ENCODE assay signal across 8 cellular contexts in the genomic region with DNA sequence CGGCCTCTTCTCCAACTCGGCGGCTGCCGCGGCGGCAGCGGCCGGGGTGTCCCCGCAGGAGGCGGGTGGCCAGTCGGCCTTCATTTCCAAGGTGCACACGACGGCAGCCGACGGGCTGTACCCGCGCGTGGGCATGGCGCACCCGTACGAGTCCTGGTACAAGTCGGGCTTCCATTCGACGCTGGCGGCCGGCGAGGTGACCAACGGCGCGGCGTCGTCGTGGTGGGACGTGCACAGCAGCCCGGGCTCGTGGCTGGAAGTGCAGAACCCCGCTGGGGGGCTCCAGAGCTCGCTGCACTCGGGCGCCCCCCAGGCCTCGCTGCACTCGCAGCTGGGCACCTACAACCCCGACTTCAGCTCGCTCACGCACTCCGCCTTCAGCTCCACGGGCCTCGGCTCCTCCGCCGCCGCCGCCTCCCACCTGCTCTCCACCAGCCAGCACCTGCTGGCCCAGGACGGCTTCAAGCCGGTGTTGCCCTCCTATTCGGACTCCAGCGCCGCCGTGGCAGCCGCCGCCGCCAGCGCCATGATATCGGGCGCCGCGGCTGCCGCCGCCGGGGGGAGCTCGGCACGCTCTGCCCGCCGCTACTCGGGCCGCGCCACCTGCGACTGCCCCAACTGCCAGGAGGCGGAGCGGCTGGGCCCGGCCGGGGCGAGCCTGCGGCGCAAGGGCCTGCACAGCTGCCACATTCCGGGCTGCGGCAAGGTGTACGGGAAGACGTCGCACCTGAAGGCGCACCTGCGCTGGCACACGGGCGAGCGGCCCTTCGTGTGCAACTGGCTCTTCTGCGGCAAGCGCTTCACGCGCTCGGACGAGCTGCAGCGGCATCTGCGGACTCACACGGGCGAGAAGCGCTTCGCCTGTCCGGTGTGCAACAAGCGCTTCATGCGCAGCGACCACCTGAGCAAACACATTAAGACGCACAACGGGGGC. TPM values are rescaled to one million over a fixed set of nuclear protein-coding genes. Genes with fewer than 3 reads are reported as not detected.
DNase-seq lines count a peak whose midpoint lies in the region; ATAC-seq and TF ChIP-seq lines count a peak whose summit lies in the region.

No MANE protein-coding gene starts in this region.

- DNase-seq in CD4-positive, alpha-beta T cell: peak in 3 of 10 experiments; percentile 41 to 46 (median 42)
- DNase-seq in NCI-H1092 (lab: John Stamatoyannopoulos, UW) (peak; percentile 36), foreskin keratinocyte (no peak), gastrocnemius medialis (no peak), posterior vena cava (ENCODE audit: low spot score) (no peak), OCI-M2 (lab: John Stamatoyannopoulos, UW; ENCODE audit: unreplicated experiment) (no peak)
- peak; percentile 40 for DNase-seq in activated CD4-positive, alpha-beta T cell treated with anti-CD3 and anti-CD28 coated beads, Interleukin-2, amount 50 U/mL, for 1 hour

- H3K4me1 Mint-ChIP-seq in CD4-positive, alpha-beta T cell (ENCODE audit: low read depth): peaks cover 51% of the 10 kb centered on the region

- no peak overlapping the region for H3K27ac Mint-ChIP-seq in CD4-positive, alpha-beta T cell

- in situ Hi-C loops in gastrocnemius medialis (cut with MboI; ENCODE audit: low sequenced_read_pairs in 4 of 4): loop anchor here in 2 of 4 donors (25.0 kb wide), 2 partner anchors 174 to 924 kb away; no protein-coding TSS in a partner anchor

- CTCF ChIA-PET in CD4-positive, alpha-beta T cell (lab: Charles Lee): interaction anchor here (0.8 to 0.9 kb wide), 2 partner anchors 10 to 12 kb away, joined by 3 read pairs; no protein-coding TSS in a partner anchor

- no peak for TF ChIP-seq POLR2A in gastrocnemius medialis (IDR thresholded peaks at IDR 0.05)

- peak; percentile 30 for ATAC-seq in CD4-positive, alpha-beta T cell (ENCODE audit: poor library complexity)
- ATAC-seq in GM19397 (IDR thresholded peaks at IDR 0.05; ENCODE audit: unreplicated experiment): peak; percentile 52
- peak; percentile 57 for ATAC-seq in foreskin keratinocyte
- ATAC-seq in gastrocnemius medialis: peak; percentile 35 to 43

- H3K27me3 Mint-ChIP-seq in CD4-positive, alpha-beta T cell: peaks cover 84% of the 10 kb centered on the region

- H3K4me3 ChIP-seq in gastrocnemius medialis: peak overlapping the region; percentile 46 to 60 (median 50)

- intact Hi-C loops in CD4-positive, alpha-beta T cell (cut with DNase I, micrococcal nuclease): loop anchor here (5.0 to 10.0 kb wide), 3 partner anchors 582 to 1748 kb away; partner anchors contain the start of gene EVX2 (in 2 of the 2)
- intact Hi-C loops in gastrocnemius medialis (cut with DNase I; ENCODE audit: low total_unique reads): loop anchor here (5.0 to 10.0 kb wide), 2 partner anchors 89 to 752 kb away; partner anchors contain the start of gene OLA1
- intact Hi-C loops in posterior vena cava (cut with DNase I): loop anchor here in 1 of 2 donors (10.0 kb wide), 1 partner anchor 742 kb away; no protein-coding TSS in a partner anchor

- no peaks in the 10 kb centered on the region for H3K36me3 ChIP-seq in gastrocnemius medialis

- H3K27me3 ChIP-seq in CD4-positive, alpha-beta T cell (ENCODE audit: control insufficient read depth, insufficient read depth, low read length): peaks cover 91% of the 10 kb centered on the region
- peaks cover 100% of the 10 kb centered on the region for H3K27me3 ChIP-seq in foreskin keratinocyte
- H3K27me3 ChIP-seq in gastrocnemius medialis: peaks cover 88 to 96% (median 93%) of the 10 kb centered on the region in 3 donors

- H3K4me1 ChIP-seq in foreskin keratinocyte (peaks cover 3% of the 10 kb centered on the region), gastrocnemius medialis (peaks cover 26% of the 10 kb centered on the region in 2 donors)

- no peaks in the 10 kb centered on the region for H3K9me3 Mint-ChIP-seq in CD4-positive, alpha-beta T cell

- H3K4me3 Mint-ChIP-seq in CD4-positive, alpha-beta T cell: peak overlapping the region; percentile 72

- no peak overlapping the region for H3K27ac ChIP-seq in CD4-positive, alpha-beta T cell (ENCODE audit: low read depth, low read length)
- H3K27ac ChIP-seq in foreskin keratinocyte (no peak overlapping the region), gastrocnemius medialis (no peak overlapping the region)

- POLR2A ChIA-PET in CD4-positive, alpha-beta T cell (lab: Charles Lee): interaction anchor here (1.0 to 1.4 kb wide), 4 partner anchors 9 to 350 kb away, joined by 3 to 7 read pairs (median 3); partner anchors contain the start of gene SCRN3

- TF ChIP-seq CTCF in CD4-positive, alpha-beta T cell (IDR thresholded peaks at IDR 0.05): peak; percentile 13
- TF ChIP-seq CTCF in foreskin keratinocyte (conservative IDR thresholded peaks at IDR 0.05): peak; percentile 51
- peak in 1 of 5 experiments; percentile 17 for TF ChIP-seq CTCF in gastrocnemius medialis (IDR thresholded peaks at IDR 0.05 in 4 of 5, conservative IDR thresholded peaks at IDR 0.05 in 1 of 5)

- H3K9me3 ChIP-seq in CD4-positive, alpha-beta T cell (ENCODE audit: control insufficient read depth, low read length): peaks cover 4% of the 10 kb centered on the region
- no peaks in the 10 kb centered on the region for H3K9me3 ChIP-seq in gastrocnemius medialis

- peaks cover 5% of the 10 kb centered on the region for H3K36me3 Mint-ChIP-seq in CD4-positive, alpha-beta T cell (ENCODE audit: low read depth)

RNA-seq across cellular contexts. Expression of gene SP9, which starts 1.9 kb away (rescaled TPM):
- total RNA-seq in CD4-positive, alpha-beta T cell: not detected
- total RNA-seq in foreskin keratinocyte (not detected in 2 replicates), gastrocnemius medialis (under 1 TPM in 1 of 4 donors, not detected in 3; 0.10 TPM), posterior vena cava (not detected)
- not detected in 2 replicates for polyA plus RNA-seq in foreskin keratinocyte

RNA-seq across cellular contexts. Expression of gene SCRN3, which starts 58.9 kb away (rescaled TPM):
- 1 to 10 TPM; 7.6 to 7.9 TPM for total RNA-seq in CD4-positive, alpha-beta T cell
- total RNA-seq in foreskin keratinocyte (15.4 and 16.0 TPM in 2 replicates), gastrocnemius medialis (10 to 100 TPM; 13.9 to 24.2 (median 20.7) TPM), posterior vena cava (10 to 100 TPM; 19.3 to 21.8 TPM)
- 6.5 and 9.0 TPM in 2 replicates for polyA plus RNA-seq in foreskin keratinocyte

Comparison
In these comparisons a context has a peak if more than half of its experiments do, and no peak if none do; other contexts are left out.
1. DNase-seq: peak in NCI-H1092 (single experiment) and activated CD4-positive, alpha-beta T cell treated with anti-CD3 and anti-CD28 coated beads, Interleukin-2, amount 50 U/mL, for 1 hour (single experiment); none in foreskin keratinocyte (0 of 2), gastrocnemius medialis (0 of 2), posterior vena cava (single experiment) and OCI-M2 (single experiment).
2. Peak in every context shown above with its lines, with median percentiles within 50 percentile points of each other: ATAC-seq.